39 cellular contexts compared by ENCODE assay signal in the genomic region with DNA sequence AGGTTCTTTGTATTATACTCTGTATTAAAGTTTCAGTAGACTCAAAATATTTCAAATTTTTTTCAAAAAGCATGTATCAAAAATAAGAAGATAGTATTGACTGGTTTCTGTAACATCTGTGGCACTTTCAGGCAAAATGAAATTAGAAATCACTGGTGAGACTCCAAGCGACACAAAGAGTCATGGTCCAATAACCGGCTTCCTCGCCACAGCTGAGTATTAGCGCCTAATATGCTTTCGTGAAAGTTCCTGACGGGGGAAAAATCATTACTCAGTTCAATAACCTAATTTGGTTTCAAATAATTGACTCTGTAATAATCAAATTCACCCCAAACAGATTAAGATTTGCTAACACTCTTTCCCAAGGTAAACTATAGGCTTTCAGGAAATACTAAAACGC. TPM values are rescaled to one million over a fixed set of nuclear protein-coding genes. Genes with fewer than 3 reads are reported as not detected.
"Had no signal": no experiment of that assay in that cellular context is flagged by ENCODE, and none has a peak within 500 bp of the region (broad histone marks: within the 10 kb centered on the region; RNA-seq: fewer than 3 reads in every experiment).

No MANE protein-coding gene starts in this region.

- H3K4me3 ChIP-seq: adrenal gland, body of pancreas, breast epithelium had no signal

- H3K27ac Mint-ChIP-seq: activated B cell treated with CpG ODN at 0.5 μM for 24 hours; activated CD4-positive, alpha-beta memory T cell treated with anti-CD3 and anti-CD28 coated beads for 36 hours; activated CD4-positive, alpha-beta T cell treated with anti-CD3 and anti-CD28 coated beads, Interleukin-2, amount 10 ng/mL, durations not matched to agents 24 days and 14 days; activated CD8-positive, alpha-beta T cell treated with anti-CD3 and anti-CD28 coated beads for 36 hours; activated naive CD4-positive, alpha-beta T cell treated with anti-CD3 and anti-CD28 coated beads for 36 hours; activated naive CD4-positive, alpha-beta T cell treated with anti-CD3 and anti-CD28 coated beads, Interleukin-2, amount 50 U/mL, for 72 hours; activated naive CD8-positive, alpha-beta T cell treated with anti-CD3 and anti-CD28 coated beads for 36 hours; activated T-cell treated with anti-CD3 and anti-CD28 coated beads, Interleukin-2, amount 50 U/mL, for 72 hours; activated T-helper 1 cell treated with anti-CD3 and anti-CD28 coated beads, Interleukin-12 subunit alpha, Interleukin-12 subunit beta, Interleukin-2, Interleukin-4 antibody, amounts not matched to agents 30 ng/mL and 10 ng/mL and 1 ng/mL, durations not matched to agents 14 hours and 24 hours and 36 hours; activated T-helper 17 cell treated with anti-CD3 and anti-CD28 coated beads, Interleukin-2, amount 50 U/mL, for 72 hours; T-helper 1 cell treated with Interleukin-12 subunit alpha and Interleukin-12 subunit beta and Interleukin-4 antibody, amounts not matched to agents 30 μg/mL and 1 μg/mL, for 36 hours; T-helper 2 cell treated with Interferon-gamma antibody and Interleukin-4, amounts not matched to agents 5 μg/mL and 100 μg/mL, for 36 hours had no signal

- FAIRE-seq: astrocyte, TTC549 had no signal

- H3K27me3 Mint-ChIP-seq: activated B cell treated with CpG ODN at 0.5 μM for 24 hours; activated CD4-positive, alpha-beta memory T cell treated with anti-CD3 and anti-CD28 coated beads for 36 hours; activated CD4-positive, alpha-beta T cell treated with anti-CD3 and anti-CD28 coated beads, Interleukin-2, amount 10 ng/mL, durations not matched to agents 24 days and 14 days; activated CD8-positive, alpha-beta T cell treated with anti-CD3 and anti-CD28 coated beads for 36 hours; activated naive CD8-positive, alpha-beta T cell treated with anti-CD3 and anti-CD28 coated beads for 36 hours; activated T-helper 17 cell treated with anti-CD3 and anti-CD28 coated beads, Interleukin-2, amount 50 U/mL, for 72 hours had no signal

- H3K36me3 ChIP-seq: breast epithelium had no signal

- H3K9me3 Mint-ChIP-seq: activated B cell treated with CpG ODN at 0.5 μM for 24 hours; activated CD4-positive, alpha-beta memory T cell treated with anti-CD3 and anti-CD28 coated beads for 36 hours; activated CD4-positive, alpha-beta T cell treated with anti-CD3 and anti-CD28 coated beads, Interleukin-2, amount 10 ng/mL, durations not matched to agents 24 days and 14 days; activated CD8-positive, alpha-beta T cell treated with anti-CD3 and anti-CD28 coated beads for 36 hours; activated naive CD4-positive, alpha-beta T cell treated with anti-CD3 and anti-CD28 coated beads for 36 hours; activated naive CD4-positive, alpha-beta T cell treated with anti-CD3 and anti-CD28 coated beads, Interleukin-2, amount 50 U/mL, for 72 hours; activated naive CD8-positive, alpha-beta T cell treated with anti-CD3 and anti-CD28 coated beads for 36 hours; activated T-cell treated with anti-CD3 and anti-CD28 coated beads, Interleukin-2, amount 50 U/mL, for 4 hours; activated T-cell treated with anti-CD3 and anti-CD28 coated beads, Interleukin-2, amount 50 U/mL, for 72 hours; activated T-helper 1 cell treated with anti-CD3 and anti-CD28 coated beads, Interleukin-12 subunit alpha, Interleukin-12 subunit beta, Interleukin-2, Interleukin-4 antibody, amounts not matched to agents 30 ng/mL and 10 ng/mL and 1 ng/mL, durations not matched to agents 14 hours and 24 hours and 36 hours; activated T-helper 17 cell treated with anti-CD3 and anti-CD28 coated beads, Interleukin-2, amount 50 U/mL, for 72 hours; T-helper 1 cell treated with Interleukin-12 subunit alpha and Interleukin-12 subunit beta and Interleukin-4 antibody, amounts not matched to agents 30 μg/mL and 1 μg/mL, for 36 hours; T-helper 2 cell treated with Interferon-gamma antibody and Interleukin-4, amounts not matched to agents 5 μg/mL and 100 μg/mL, for 36 hours had no signal

- DNase-seq: activated B cell treated with CpG ODN at 0.5 μM for 24 hours; activated CD4-positive, alpha-beta memory T cell treated with anti-CD3 and anti-CD28 coated beads for 36 hours; activated CD4-positive, alpha-beta T cell treated with anti-CD3 and anti-CD28 coated beads for 4 hours; activated CD4-positive, alpha-beta T cell treated with anti-CD3 and anti-CD28 coated beads, Interleukin-2, amount 10 ng/mL, durations not matched to agents 24 days and 14 days; activated CD4-positive, alpha-beta T cell treated with anti-CD3 and anti-CD28 coated beads, Interleukin-2, amount 50 U/mL, for 1 hour; activated CD4-positive, alpha-beta T cell treated with anti-CD3 and anti-CD28 coated beads, Interleukin-2, amount 50 U/mL, for 4 hours; activated CD4-positive, CD25-positive, alpha-beta regulatory T cell treated with anti-CD3 and anti-CD28 coated beads, Interleukin-2, amount 50 U/mL, for 72 hours; activated CD8-positive, alpha-beta memory T cell treated with anti-CD3 and anti-CD28 coated beads, Interleukin-2, amount 50 U/mL, for 4 hours; activated CD8-positive, alpha-beta T cell treated with anti-CD3 and anti-CD28 coated beads for 36 hours; activated effector memory CD4-positive, alpha-beta T cell treated with anti-CD3 and anti-CD28 coated beads, Interleukin-2, amount 50 U/mL, for 16 hours; activated gamma-delta T cell treated with Interleukin-2 at 50 U/mL for 16 hours; activated naive CD4-positive, alpha-beta T cell; activated naive CD4-positive, alpha-beta T cell treated with anti-CD3 and anti-CD28 coated beads for 36 hours; activated naive CD4-positive, alpha-beta T cell treated with anti-CD3 and anti-CD28 coated beads, Interleukin-2, amount 50 U/mL, for 16 hours; activated naive CD8-positive, alpha-beta T cell treated with anti-CD3 and anti-CD28 coated beads for 36 hours; activated T-cell treated with anti-CD3 and anti-CD28 coated beads for 4 hours; activated T-cell treated with anti-CD3 and anti-CD28 coated beads, Interleukin-2, amount 50 U/mL, for 1 hour; activated T-cell treated with anti-CD3 and anti-CD28 coated beads, Interleukin-2, amount 50 U/mL, for 4 hours; activated T-cell treated with anti-CD3 and anti-CD28 coated beads, Interleukin-2, amount 50 U/mL, for 72 hours; adrenal gland; amniotic stem cell; aorta; body of pancreas; brain microvascular endothelial cell; central memory CD4-positive, alpha-beta T cell; T-helper 2 cell; T-helper 9 cell had no signal

- H3K27ac ChIP-seq: adrenal gland, body of pancreas, brain microvascular endothelial cell, breast epithelium, VCaP had no signal

- H3K4me1 ChIP-seq: breast epithelium had no signal

- H3K4me3 Mint-ChIP-seq: activated B cell treated with CpG ODN at 0.5 μM for 24 hours; activated CD4-positive, alpha-beta memory T cell treated with anti-CD3 and anti-CD28 coated beads for 36 hours; activated CD4-positive, alpha-beta T cell treated with anti-CD3 and anti-CD28 coated beads, Interleukin-2, amount 10 ng/mL, durations not matched to agents 24 days and 14 days; activated CD8-positive, alpha-beta T cell treated with anti-CD3 and anti-CD28 coated beads for 36 hours; activated naive CD4-positive, alpha-beta T cell treated with anti-CD3 and anti-CD28 coated beads for 36 hours; activated naive CD8-positive, alpha-beta T cell treated with anti-CD3 and anti-CD28 coated beads for 36 hours; activated T-cell treated with anti-CD3 and anti-CD28 coated beads, Interleukin-2, amount 50 U/mL, for 4 hours; activated T-cell treated with anti-CD3 and anti-CD28 coated beads, Interleukin-2, amount 50 U/mL, for 72 hours; activated T-helper 1 cell treated with anti-CD3 and anti-CD28 coated beads, Interleukin-12 subunit alpha, Interleukin-12 subunit beta, Interleukin-2, Interleukin-4 antibody, amounts not matched to agents 30 ng/mL and 10 ng/mL and 1 ng/mL, durations not matched to agents 14 hours and 24 hours and 36 hours; activated T-helper 17 cell treated with anti-CD3 and anti-CD28 coated beads, Interleukin-2, amount 50 U/mL, for 72 hours; T-helper 1 cell treated with Interleukin-12 subunit alpha and Interleukin-12 subunit beta and Interleukin-4 antibody, amounts not matched to agents 30 μg/mL and 1 μg/mL, for 36 hours; T-helper 2 cell treated with Interferon-gamma antibody and Interleukin-4, amounts not matched to agents 5 μg/mL and 100 μg/mL, for 36 hours had no signal

- H3K27me3 ChIP-seq: adrenal gland, body of pancreas, brain microvascular endothelial cell, breast epithelium had no signal

- H3K4me1 Mint-ChIP-seq: activated CD4-positive, alpha-beta T cell treated with anti-CD3 and anti-CD28 coated beads, Interleukin-2, amount 10 ng/mL, durations not matched to agents 24 days and 14 days; activated T-helper 17 cell treated with anti-CD3 and anti-CD28 coated beads, Interleukin-2, amount 50 U/mL, for 72 hours had no signal

- H3K9me3 ChIP-seq: adrenal gland, body of pancreas, breast epithelium had no signal

RNA-seq across cellular contexts. Expression of a gene that starts 15.9 kb away (rescaled TPM):
- total RNA-seq: activated B cell treated with CpG ODN at 0.5 μM for 24 hours; activated CD4-positive, alpha-beta memory T cell treated with anti-CD3 and anti-CD28 coated beads for 36 hours; activated CD4-positive, alpha-beta T cell treated with anti-CD3 and anti-CD28 coated beads, Interleukin-2, amount 10 ng/mL, durations not matched to agents 24 days and 14 days; activated CD8-positive, alpha-beta memory T cell treated with anti-CD3 and anti-CD28 coated beads for 36 hours; activated CD8-positive, alpha-beta T cell treated with anti-CD3 and anti-CD28 coated beads for 36 hours; activated naive CD4-positive, alpha-beta T cell treated with anti-CD3 and anti-CD28 coated beads for 36 hours; activated naive CD4-positive, alpha-beta T cell treated with anti-CD3 and anti-CD28 coated beads, Interleukin-2, amount 50 U/mL, for 72 hours; activated naive CD8-positive, alpha-beta T cell treated with anti-CD3 and anti-CD28 coated beads for 36 hours; activated T-cell treated with anti-CD3 and anti-CD28 coated beads, Interleukin-2, amount 50 U/mL, for 4 hours; activated T-cell treated with anti-CD3 and anti-CD28 coated beads, Interleukin-2, amount 50 U/mL, for 72 hours; activated T-helper 1 cell treated with anti-CD3 and anti-CD28 coated beads, Interleukin-12 subunit alpha, Interleukin-12 subunit beta, Interleukin-2, Interleukin-4 antibody, amounts not matched to agents 30 ng/mL and 10 ng/mL and 1 ng/mL, durations not matched to agents 14 hours and 24 hours and 36 hours; activated T-helper 17 cell treated with anti-CD3 and anti-CD28 coated beads, Interleukin-2, amount 50 U/mL, for 72 hours; adrenal gland; aorta; astrocyte; body of pancreas; breast epithelium; cardiac septum; cerebellum had no signal
- polyA plus RNA-seq: aorta had no signal
